16 cellular contexts compared by ENCODE assay signal in genomic region chr1:230768903-230769570, GRCh38. TPM values are rescaled to one million over a fixed set of nuclear protein-coding genes. Genes with fewer than 3 reads are reported as not detected.
A peak's percentile ranks its signal among the peaks of the same experiment; 100 is the strongest.
DNase-seq lines count a peak whose midpoint lies in the region; ATAC-seq, FAIRE-seq and TF ChIP-seq lines count a peak whose summit lies in the region.
"Had no signal": no experiment of that assay in that cellular context is flagged by ENCODE, and none has a peak within 500 bp of the region (broad histone marks: within the 10 kb centered on the region; RNA-seq: fewer than 3 reads in every experiment).

No MANE protein-coding gene starts in this region.

- H3K27ac ChIP-seq in pancreas = peak overlapping the region in 1 of 4 donors; percentile 46
- H3K27ac ChIP-seq in CD4-positive, alpha-beta T cell (ENCODE audit: low read depth, low read length) = no peak overlapping the region
- no peak overlapping the region for H3K27ac ChIP-seq in OCI-LY7 (ENCODE audit: low read depth, low read length, poor library complexity, severe bottlenecking)
- H3K27ac ChIP-seq: BLaER1 treated with 17β-estradiol and CSF1 and Interleukin-3, amounts not matched to agents 10 nM and 100 nM had no signal

- 49 to 50% methylated on average over 15 of the region's 15 CpGs for WGBS in pancreas, 2 donors

- ATAC-seq in pancreas (peak; percentile 58 to 73 (median 61)), HG03196 (IDR thresholded peaks at IDR 0.05; ENCODE audit: unreplicated experiment) (no peak)
- ATAC-seq in CD4-positive, alpha-beta T cell (ENCODE audit: poor library complexity) = no peak
- no peak for ATAC-seq in natural killer cell treated with Interleukin-12 subunit alpha and Interleukin-12 subunit beta and Interleukin-15 and Interleukin-18, amount 100 ng/mL, for 72 hours
- ATAC-seq: T-cell had no signal

- intact Hi-C loops in pancreas (cut with DNase I) (no loop called here), OCI-LY7 (cut with micrococcal nuclease; ENCODE audit: unreplicated experiment) (no loop called here)
- intact Hi-C loops in CD4-positive, alpha-beta T cell (cut with DNase I, micrococcal nuclease) = no loop called here

- no peaks in the 10 kb centered on the region for H3K9me2 ChIP-seq in OCI-LY7 (ENCODE audit: insufficient read depth, low read length)

- H3K79me2 ChIP-seq in OCI-LY7 (ENCODE audit: insufficient read depth, low read depth, low read length) = no peaks in the 10 kb centered on the region

- H3K4me3 ChIP-seq in BJ (ENCODE audit: low read depth, low read length) (no peak overlapping the region), fibroblast of the aortic adventitia (ENCODE audit: low read depth, low read length) (no peak overlapping the region), pancreas (no peak overlapping the region), OCI-LY7 (ENCODE audit: low read depth, low read length, poor library complexity, severe bottlenecking) (no peak overlapping the region)
- H3K4me3 ChIP-seq: BLaER1 treated with 17β-estradiol and CSF1 and Interleukin-3, amounts not matched to agents 10 nM and 100 nM had no signal

- no TSS peak for BruUV-seq in OCI-LY7 (replicated peaks; lab: Mats Ljungman, UMichigan)

- DNase-seq in BJ (ENCODE audit: low read depth) = peak; percentile 53
- peak; percentile 26 for DNase-seq in RPMI7951 (ENCODE audit: low read depth)
- peak; percentile 59 for DNase-seq in fibroblast of the aortic adventitia (ENCODE audit: low read depth)
- peak in 1 of 6 donors; percentile 37 for DNase-seq in pancreas
- DNase-seq in CD4-positive, alpha-beta T cell = no peak
- DNase-seq in natural killer cell treated with Interleukin-12 subunit alpha and Interleukin-12 subunit beta and Interleukin-15 and Interleukin-18, amount 100 ng/mL, for 72 hours (ENCODE audit: low spot score) = no peak
- DNase-seq in OCI-LY7 (ENCODE audit: low spot score) = no peak
- DNase-seq: activated CD4-positive, alpha-beta T cell treated with anti-CD3 and anti-CD28 coated beads for 48 hours; cerebellar nuclear complex; kidney; NCI-H2081; stimulated activated CD4-positive, alpha-beta T cell treated with anti-CD3 and anti-CD28 coated beads, Interleukin-1b, Interleukin-23, amount 100 ng/mL, for 48 hours; T-cell had no signal

- no peaks in the 10 kb centered on the region for H3K9me3 ChIP-seq in pancreas
- H3K9me3 ChIP-seq in CD4-positive, alpha-beta T cell (ENCODE audit: control insufficient read depth, low read length) = no peaks in the 10 kb centered on the region
- no peaks in the 10 kb centered on the region for H3K9me3 ChIP-seq in OCI-LY7 (ENCODE audit: low read length)

- no peaks in the 10 kb centered on the region for H3K36me3 Mint-ChIP-seq in CD4-positive, alpha-beta T cell (ENCODE audit: low read depth)
- no peaks in the 10 kb centered on the region for H3K36me3 Mint-ChIP-seq in natural killer cell treated with Interleukin-12 subunit alpha and Interleukin-12 subunit beta and Interleukin-15 and Interleukin-18, amount 100 ng/mL, for 72 hours
- H3K36me3 Mint-ChIP-seq: T-cell had no signal

- no peak overlapping the region for H2AFZ ChIP-seq in OCI-LY7 (ENCODE audit: low read length)

- no peak for TF ChIP-seq CTCF in BJ (IDR thresholded peaks at IDR 0.05; ENCODE audit: insufficient read depth, low read depth, low read length)
- no peak for TF ChIP-seq CTCF in fibroblast of the aortic adventitia (IDR thresholded peaks at IDR 0.05; ENCODE audit: insufficient read depth, low read length)
- TF ChIP-seq CTCF in pancreas (IDR thresholded peaks at IDR 0.05) = no peak
- TF ChIP-seq CTCF in CD4-positive, alpha-beta T cell (IDR thresholded peaks at IDR 0.05) = no peak
- no peak for TF ChIP-seq CTCF in OCI-LY7 (conservative IDR thresholded peaks at IDR 0.05; ENCODE audit: low read length)

- FAIRE-seq in pancreas (lab: Jason Lieb, UNC) = no peak
- FAIRE-seq: kidney had no signal

- H3K4me1 ChIP-seq in pancreas (peaks cover 0 to 10% (median 3%) of the 10 kb centered on the region in 3 donors), OCI-LY7 (ENCODE audit: insufficient read depth, low read length, poor library complexity, severe bottlenecking) (no peaks in the 10 kb centered on the region)
- H3K4me1 ChIP-seq: BLaER1 treated with 17β-estradiol and CSF1 and Interleukin-3, amounts not matched to agents 10 nM and 100 nM had no signal

- H3K36me3 ChIP-seq in BJ (ENCODE audit: control insufficient read depth, insufficient read depth, low read length) = no peaks in the 10 kb centered on the region
- no peaks in the 10 kb centered on the region for H3K36me3 ChIP-seq in pancreas
- no peaks in the 10 kb centered on the region for H3K36me3 ChIP-seq in OCI-LY7 (ENCODE audit: insufficient read depth, low read length)
- H3K36me3 ChIP-seq: BLaER1 treated with 17β-estradiol and CSF1 and Interleukin-3, amounts not matched to agents 10 nM and 100 nM had no signal

- no peak overlapping the region for H3K27ac Mint-ChIP-seq in CD4-positive, alpha-beta T cell
- no peak overlapping the region for H3K27ac Mint-ChIP-seq in natural killer cell treated with Interleukin-12 subunit alpha and Interleukin-12 subunit beta and Interleukin-15 and Interleukin-18, amount 100 ng/mL, for 72 hours
- H3K27ac Mint-ChIP-seq: T-cell had no signal

- H3K9me3 Mint-ChIP-seq in CD4-positive, alpha-beta T cell = no peaks in the 10 kb centered on the region
- no peaks in the 10 kb centered on the region for H3K9me3 Mint-ChIP-seq in natural killer cell treated with Interleukin-12 subunit alpha and Interleukin-12 subunit beta and Interleukin-15 and Interleukin-18, amount 100 ng/mL, for 72 hours

- H4K20me1 ChIP-seq in OCI-LY7 (ENCODE audit: insufficient read depth, low read length) = no peaks in the 10 kb centered on the region
- H4K20me1 ChIP-seq: BLaER1 treated with 17β-estradiol and CSF1 and Interleukin-3, amounts not matched to agents 10 nM and 100 nM had no signal

- POLR2A ChIA-PET in BJ (lab: Charles Lee) = interaction anchor here (1.0 kb wide), 1 partner anchor 126 kb away, joined by 3 read pairs; no protein-coding TSS in a partner anchor
- POLR2A ChIA-PET in CD4-positive, alpha-beta T cell (lab: Charles Lee) = no interaction called here
- POLR2A ChIA-PET in OCI-LY7 (lab: Charles Lee) = no interaction called here

- H3K4me1 Mint-ChIP-seq in CD4-positive, alpha-beta T cell (ENCODE audit: low read depth) = no peaks in the 10 kb centered on the region
- no peaks in the 10 kb centered on the region for H3K4me1 Mint-ChIP-seq in natural killer cell treated with Interleukin-12 subunit alpha and Interleukin-12 subunit beta and Interleukin-15 and Interleukin-18, amount 100 ng/mL, for 72 hours (ENCODE audit: low read depth in 2 of 2)
- H3K4me1 Mint-ChIP-seq: T-cell had no signal

- CTCF ChIA-PET in BJ (lab: Yijun Ruan, JAX) (interaction anchor here (1.3 kb wide), 1 partner anchor 87 kb away, joined by 4 read pairs; no protein-coding TSS in a partner anchor), OCI-LY7 (lab: Charles Lee; ENCODE audit: unreplicated experiment) (no interaction called here)
- CTCF ChIA-PET in CD4-positive, alpha-beta T cell (lab: Charles Lee) = no interaction called here

- H3K4me3 Mint-ChIP-seq in CD4-positive, alpha-beta T cell = no peak overlapping the region
- no peak overlapping the region for H3K4me3 Mint-ChIP-seq in natural killer cell treated with Interleukin-12 subunit alpha and Interleukin-12 subunit beta and Interleukin-15 and Interleukin-18, amount 100 ng/mL, for 72 hours
- H3K4me3 Mint-ChIP-seq: T-cell had no signal

- no peak overlapping the region for H3K4me2 ChIP-seq in OCI-LY7 (ENCODE audit: low read length)
- H3K4me2 ChIP-seq: BLaER1 treated with 17β-estradiol and CSF1 and Interleukin-3, amounts not matched to agents 10 nM and 100 nM had no signal

- no peaks in the 10 kb centered on the region for H3K27me3 Mint-ChIP-seq in CD4-positive, alpha-beta T cell
- H3K27me3 Mint-ChIP-seq in natural killer cell treated with Interleukin-12 subunit alpha and Interleukin-12 subunit beta and Interleukin-15 and Interleukin-18, amount 100 ng/mL, for 72 hours = peaks cover 6 to 7% of the 10 kb centered on the region in 2 donors

- H3K27me3 ChIP-seq in BJ (ENCODE audit: control insufficient read depth, insufficient read depth, low read length) (peaks cover 3% of the 10 kb centered on the region; the same call in 1 of the 2 replicates), pancreas (no peaks in the 10 kb centered on the region)
- no peaks in the 10 kb centered on the region for H3K27me3 ChIP-seq in CD4-positive, alpha-beta T cell (ENCODE audit: control insufficient read depth, insufficient read depth, low read length)
- H3K27me3 ChIP-seq: BLaER1 treated with 17β-estradiol and CSF1 and Interleukin-3, amounts not matched to agents 10 nM and 100 nM had no signal

RNA-seq across cellular contexts. Expression of gene CAPN9, which starts 21.8 kb away (rescaled TPM):
- polyA plus RNA-seq in BJ (2011; rRNA removed) = not detected in 2 replicates
- not detected in 2 replicates for polyA minus RNA-seq in BJ (2011; rRNA and poly(A)+ RNA removed)
- total RNA-seq in RPMI7951 (2014; rRNA removed; shearing (Covaris generic)) = 0.12 TPM in 1 of 2 replicates, not detected in the other
- total RNA-seq in fibroblast of the aortic adventitia (ENCODE audit: low replicate concordance) = not detected in 2 replicates
- under 1 TPM in 3 of 6 donors, not detected in 3; 0.08 to 0.73 (median 0.28) TPM for total RNA-seq in pancreas
- not detected for polyA plus RNA-seq in pancreas
- total RNA-seq in CD4-positive, alpha-beta T cell = not detected
- not detected for total RNA-seq in natural killer cell treated with Interleukin-12 subunit alpha and Interleukin-12 subunit beta and Interleukin-15 and Interleukin-18, amount 100 ng/mL, for 72 hours
- total RNA-seq in OCI-LY7 (2014; rRNA removed; shearing (Covaris generic)) = not detected in 2 replicates
- not detected in 2 replicates for total RNA-seq in OCI-LY7 (2022)
- total RNA-seq: Daoy, T-cell had no signal

RNA-seq across cellular contexts. Expression of gene AGT, which starts 55.1 kb away (rescaled TPM):
- polyA plus RNA-seq in BJ (2011; rRNA removed) = 2.1 and 4.1 TPM in 2 replicates
- polyA minus RNA-seq in BJ (2011; rRNA and poly(A)+ RNA removed) = 0.57 and 1.2 TPM in 2 replicates
- not detected in 2 replicates for total RNA-seq in RPMI7951 (2014; rRNA removed; shearing (Covaris generic))
- total RNA-seq in fibroblast of the aortic adventitia (ENCODE audit: low replicate concordance) = 1.1 and 8.4 TPM in 2 replicates
- total RNA-seq in pancreas = 10 to 100 TPM in 2 of 6 donors, 1 to 10 TPM in 4; 1.1 to 23.4 (median 9.1) TPM
- 1 to 10 TPM; 8.2 to 8.4 TPM for polyA plus RNA-seq in pancreas
- not detected for total RNA-seq in CD4-positive, alpha-beta T cell
- not detected for total RNA-seq in natural killer cell treated with Interleukin-12 subunit alpha and Interleukin-12 subunit beta and Interleukin-15 and Interleukin-18, amount 100 ng/mL, for 72 hours
- not detected in 2 replicates for total RNA-seq in OCI-LY7 (2014; rRNA removed; shearing (Covaris generic))
- total RNA-seq in OCI-LY7 (2022) = not detected in 2 replicates
- total RNA-seq: Daoy had no signal

Comparison
In these comparisons a context has a peak if more than half of its experiments do, and no peak if none do; other contexts are left out.
1. DNase-seq: peak in BJ (single experiment), RPMI7951 (single experiment) and fibroblast of the aortic adventitia (single experiment); none in CD4-positive, alpha-beta T cell (0 of 10), natural killer cell treated with Interleukin-12 subunit alpha and Interleukin-12 subunit beta and Interleukin-15 and Interleukin-18, amount 100 ng/mL, for 72 hours (single experiment) and OCI-LY7 (single experiment).
2. ATAC-seq: peak in pancreas (4 of 4); none in CD4-positive, alpha-beta T cell (single experiment), natural killer cell treated with Interleukin-12 subunit alpha and Interleukin-12 subunit beta and Interleukin-15 and Interleukin-18, amount 100 ng/mL, for 72 hours (0 of 2) and HG03196 (single experiment).